ENCODE assay signal across 7 cellular contexts in the genomic region with DNA sequence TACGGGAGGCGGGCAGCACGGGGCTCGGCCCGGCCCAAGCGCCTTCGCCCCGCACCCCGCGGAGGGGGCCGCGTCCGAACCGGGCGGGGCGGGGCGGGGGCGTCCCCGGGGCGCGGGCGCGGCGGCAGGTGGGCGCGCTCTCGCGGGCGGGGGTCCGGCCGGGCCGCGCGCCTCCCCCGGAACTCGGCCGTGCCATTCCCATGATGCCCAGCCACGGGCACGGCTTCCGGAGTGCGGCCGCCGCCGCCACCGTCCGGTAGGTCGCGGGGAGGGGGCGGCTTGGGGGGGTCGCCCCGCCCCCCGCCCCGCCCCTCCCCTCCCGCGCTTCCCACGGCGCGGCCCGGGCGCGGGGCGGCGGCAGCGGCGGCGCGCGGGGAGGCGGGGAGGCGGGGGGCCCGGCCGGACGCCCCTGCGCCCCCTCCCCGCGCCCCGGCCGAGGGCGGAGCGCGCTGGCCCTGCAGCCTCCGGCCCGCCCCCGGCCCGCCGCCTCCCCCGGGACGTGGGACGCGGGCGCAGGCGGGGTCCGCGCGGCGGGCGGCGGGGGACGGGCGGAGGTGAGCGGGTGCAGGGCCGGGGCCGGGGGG. TPM values are rescaled to one million over a fixed set of nuclear protein-coding genes. Genes with fewer than 3 reads are reported as not detected.
A peak's percentile ranks its signal among the peaks of the same experiment; 100 is the strongest.
DNase-seq lines count a peak whose midpoint lies in the region; TF ChIP-seq lines count a peak whose summit lies in the region.

A gene with protein sequence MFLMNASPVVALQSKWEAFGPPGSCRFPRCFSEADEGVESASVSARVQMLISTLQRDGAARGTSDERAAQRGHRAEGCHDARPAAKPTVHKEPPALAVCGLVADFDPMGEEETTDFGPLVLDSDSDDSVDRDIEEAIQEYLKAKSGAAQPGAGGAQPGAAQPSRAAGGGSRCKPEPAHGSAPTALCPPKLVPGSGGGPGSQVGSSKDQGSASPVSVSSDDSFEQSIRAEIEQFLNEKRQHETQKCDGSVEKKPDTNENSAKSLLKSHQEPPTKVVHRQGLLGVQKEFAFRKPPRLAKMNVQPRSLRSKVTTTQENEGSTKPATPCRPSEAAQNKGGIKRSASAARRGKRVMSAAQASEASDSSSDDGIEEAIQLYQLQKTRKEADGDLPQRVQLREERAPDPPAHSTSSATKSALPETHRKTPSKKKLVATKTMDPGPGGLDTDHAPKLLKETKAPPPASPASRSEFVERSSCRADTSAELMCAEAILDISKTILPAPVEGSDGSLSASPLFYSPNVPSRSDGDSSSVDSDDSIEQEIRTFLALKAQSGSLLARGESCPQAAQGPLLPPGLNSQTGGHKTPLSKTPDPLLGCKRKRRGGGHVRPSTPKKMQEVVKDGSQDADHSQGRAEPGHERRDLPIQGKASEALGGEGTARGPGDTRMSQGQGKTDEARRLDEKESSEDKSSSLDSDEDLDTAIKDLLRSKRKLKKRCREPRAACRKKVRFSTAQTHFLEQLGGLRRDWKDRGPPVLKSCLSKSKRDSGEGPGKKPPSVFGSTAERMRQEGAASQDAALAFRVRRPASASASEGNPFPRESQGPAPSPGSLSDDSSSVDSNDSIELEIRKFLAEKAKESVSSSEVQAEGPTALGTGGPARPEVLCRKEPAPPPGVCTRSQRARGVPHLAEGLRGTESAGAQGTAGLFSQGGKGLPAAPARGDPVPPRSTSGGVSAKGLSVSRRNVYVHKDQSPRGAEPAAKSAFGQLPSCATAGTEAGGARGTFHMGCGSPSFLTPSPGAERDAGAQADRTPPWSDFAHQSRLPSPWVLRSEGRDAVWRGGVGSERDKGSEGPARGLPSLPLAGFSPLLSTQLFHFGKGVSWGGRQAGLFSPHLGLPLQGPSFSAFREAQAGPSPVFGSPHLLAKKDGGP (N-terminal part only) (plus strand): TSS at position 314 of the 584 bp plus-strand sequence. CDS start 4,729 bp downstream, outside the sequence.

- no peaks in the 10 kb centered on the region for H3K27me3 ChIP-seq in NT2/D1 (ENCODE audit: insufficient read depth, insufficient read length)
- H3K27me3 ChIP-seq in endocrine pancreas (ENCODE audit: control insufficient read depth, insufficient read depth, low read length): no peaks in the 10 kb centered on the region
- H3K27me3 ChIP-seq in vagina: no peaks in the 10 kb centered on the region

- H3K9ac ChIP-seq in NT2/D1 (ENCODE audit: insufficient read length, low read depth) (peak within 1 kb of the TSS; percentile 90), endocrine pancreas (ENCODE audit: control insufficient read depth, insufficient read depth, low read length) (peak within 1 kb of the TSS; percentile 65)

- peaks cover 2% of the 10 kb centered on the region for H3K4me1 ChIP-seq in NT2/D1 (ENCODE audit: insufficient read depth, insufficient read length)
- no peaks in the 10 kb centered on the region for H3K4me1 ChIP-seq in endocrine pancreas (ENCODE audit: control insufficient read depth, insufficient read depth, low read length)
- peaks cover 14% of the 10 kb centered on the region for H3K4me1 ChIP-seq in vagina

- H3K27ac ChIP-seq in vagina: peak within 1 kb of the TSS; percentile 69

- H3K36me3 ChIP-seq in NT2/D1 (ENCODE audit: insufficient read depth, insufficient read length, low read length) (peaks cover 29% of the 10 kb centered on the region), endocrine pancreas (ENCODE audit: control insufficient read depth, insufficient read depth, low read length) (no peaks in the 10 kb centered on the region), vagina (peaks cover 0 to 3% of the 10 kb centered on the region in 2 donors)

- DNase-seq in NT2/D1 (ENCODE audit: low read depth, low spot score) (no peak), midbrain (lab: John Stamatoyannopoulos, UW) (peak; percentile 10), vagina (ENCODE audit: extremely low spot score in 2 of 2) (no peak), NK-92 (lab: John Stamatoyannopoulos, UW; ENCODE audit: unreplicated experiment) (no peak)
- DNase-seq in effector CD4-positive, alpha-beta T cell: no peak

- no peaks in the 10 kb centered on the region for H3K9me3 ChIP-seq in NT2/D1 (ENCODE audit: insufficient read depth, low read length)
- no peaks in the 10 kb centered on the region for H3K9me3 ChIP-seq in endocrine pancreas (ENCODE audit: control insufficient read depth, low read length)
- H3K9me3 ChIP-seq in vagina: no peaks in the 10 kb centered on the region

- TF ChIP-seq CTCF in vagina (IDR thresholded peaks at IDR 0.05): no peak

- no peak for TF ChIP-seq POLR2A in vagina (IDR thresholded peaks at IDR 0.05)

- H3K4me3 ChIP-seq in GM08714 (ENCODE audit: low read length): peak within 1 kb of the TSS; percentile 67
- peak within 1 kb of the TSS; percentile 79 for H3K4me3 ChIP-seq in NT2/D1 (ENCODE audit: insufficient read length, low read depth)
- H3K4me3 ChIP-seq in endocrine pancreas (ENCODE audit: control insufficient read depth, insufficient read depth, low read length): no peak within 1 kb of the TSS
- peak within 1 kb of the TSS; percentile 55 to 90 for H3K4me3 ChIP-seq in vagina

- intact Hi-C loops in vagina (cut with DNase I): no loop called here

RNA-seq across cellular contexts. Expression of the gene that starts here (rescaled TPM):
- 7.9 TPM for total RNA-seq in vagina
